ENCODE assay signal across 1 cellular context in the genomic region with DNA sequence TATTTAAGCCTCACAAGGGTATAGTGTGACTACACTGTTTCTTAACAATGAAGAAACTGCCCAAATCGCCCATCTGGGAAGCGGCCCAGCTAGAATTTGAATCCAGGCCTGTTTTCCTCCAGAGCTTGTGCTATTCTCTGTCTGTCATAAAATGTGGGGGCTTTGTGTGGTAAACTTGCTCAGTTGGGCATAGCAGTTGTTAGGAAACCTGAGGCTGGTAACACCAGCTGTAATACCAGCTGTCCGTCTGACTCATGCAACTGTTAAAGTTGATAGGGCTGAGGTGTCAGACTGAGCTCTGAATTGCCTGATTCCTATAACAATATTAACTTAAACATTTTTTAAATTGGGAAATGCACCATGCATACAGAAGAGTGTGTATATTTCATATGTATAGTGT.
TF ChIP-seq lines count a peak whose summit lies in the region.

No MANE protein-coding gene starts in this region.

TF ChIP-seq in GM12878, 131 proteins besides CTCF, POLR2A, EP300 and RAD21:
- TF ChIP-seq, protein P1, sequence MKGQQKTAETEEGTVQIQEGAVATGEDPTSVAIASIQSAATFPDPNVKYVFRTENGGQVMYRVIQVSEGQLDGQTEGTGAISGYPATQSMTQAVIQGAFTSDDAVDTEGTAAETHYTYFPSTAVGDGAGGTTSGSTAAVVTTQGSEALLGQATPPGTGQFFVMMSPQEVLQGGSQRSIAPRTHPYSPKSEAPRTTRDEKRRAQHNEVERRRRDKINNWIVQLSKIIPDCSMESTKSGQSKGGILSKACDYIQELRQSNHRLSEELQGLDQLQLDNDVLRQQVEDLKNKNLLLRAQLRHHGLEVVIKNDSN (IDR thresholded peaks at IDR 0.05; ENCODE audit: borderline replicate concordance, extremely low read length, insufficient read depth, low read depth, low read length), result no peak
- TF ChIP-seq, protein P2, sequence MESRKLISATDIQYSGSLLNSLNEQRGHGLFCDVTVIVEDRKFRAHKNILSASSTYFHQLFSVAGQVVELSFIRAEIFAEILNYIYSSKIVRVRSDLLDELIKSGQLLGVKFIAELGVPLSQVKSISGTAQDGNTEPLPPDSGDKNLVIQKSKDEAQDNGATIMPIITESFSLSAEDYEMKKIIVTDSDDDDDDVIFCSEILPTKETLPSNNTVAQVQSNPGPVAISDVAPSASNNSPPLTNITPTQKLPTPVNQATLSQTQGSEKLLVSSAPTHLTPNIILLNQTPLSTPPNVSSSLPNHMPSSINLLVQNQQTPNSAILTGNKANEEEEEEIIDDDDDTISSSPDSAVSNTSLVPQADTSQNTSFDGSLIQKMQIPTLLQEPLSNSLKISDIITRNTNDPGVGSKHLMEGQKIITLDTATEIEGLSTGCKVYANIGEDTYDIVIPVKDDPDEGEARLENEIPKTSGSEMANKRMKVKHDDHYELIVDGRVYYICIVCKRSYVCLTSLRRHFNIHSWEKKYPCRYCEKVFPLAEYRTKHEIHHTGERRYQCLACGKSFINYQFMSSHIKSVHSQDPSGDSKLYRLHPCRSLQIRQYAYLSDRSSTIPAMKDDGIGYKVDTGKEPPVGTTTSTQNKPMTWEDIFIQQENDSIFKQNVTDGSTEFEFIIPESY (IDR thresholded peaks at IDR 0.05), result no peak
- TF ChIP-seq, protein P3, sequence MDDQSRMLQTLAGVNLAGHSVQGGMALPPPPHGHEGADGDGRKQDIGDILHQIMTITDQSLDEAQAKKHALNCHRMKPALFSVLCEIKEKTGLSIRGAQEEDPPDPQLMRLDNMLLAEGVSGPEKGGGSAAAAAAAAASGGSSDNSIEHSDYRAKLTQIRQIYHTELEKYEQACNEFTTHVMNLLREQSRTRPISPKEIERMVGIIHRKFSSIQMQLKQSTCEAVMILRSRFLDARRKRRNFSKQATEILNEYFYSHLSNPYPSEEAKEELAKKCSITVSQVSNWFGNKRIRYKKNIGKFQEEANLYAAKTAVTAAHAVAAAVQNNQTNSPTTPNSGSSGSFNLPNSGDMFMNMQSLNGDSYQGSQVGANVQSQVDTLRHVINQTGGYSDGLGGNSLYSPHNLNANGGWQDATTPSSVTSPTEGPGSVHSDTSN (IDR thresholded peaks at IDR 0.05; ENCODE audit: insufficient replicate concordance, low read depth, low read length), result no peak
- TF ChIP-seq, protein P4, sequence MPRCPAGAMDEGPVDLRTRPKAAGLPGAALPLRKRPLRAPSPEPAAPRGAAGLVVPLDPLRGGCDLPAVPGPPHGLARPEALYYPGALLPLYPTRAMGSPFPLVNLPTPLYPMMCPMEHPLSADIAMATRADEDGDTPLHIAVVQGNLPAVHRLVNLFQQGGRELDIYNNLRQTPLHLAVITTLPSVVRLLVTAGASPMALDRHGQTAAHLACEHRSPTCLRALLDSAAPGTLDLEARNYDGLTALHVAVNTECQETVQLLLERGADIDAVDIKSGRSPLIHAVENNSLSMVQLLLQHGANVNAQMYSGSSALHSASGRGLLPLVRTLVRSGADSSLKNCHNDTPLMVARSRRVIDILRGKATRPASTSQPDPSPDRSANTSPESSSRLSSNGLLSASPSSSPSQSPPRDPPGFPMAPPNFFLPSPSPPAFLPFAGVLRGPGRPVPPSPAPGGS (IDR thresholded peaks at IDR 0.05; ENCODE audit: borderline replicate concordance, insufficient read depth, low read depth, low read length, poor library complexity, severe bottlenecking), result no peak
- TF ChIP-seq NBN (IDR thresholded peaks at IDR 0.05) (no peak), TBL1XR1 (IDR thresholded peaks at IDR 0.05; ENCODE audit: low read depth, low read length) (no peak), CBFB (IDR thresholded peaks at IDR 0.05; ENCODE audit: low read depth) (no peak), RAD51 (IDR thresholded peaks at IDR 0.05) (no peak), ASH2L (IDR thresholded peaks at IDR 0.05; ENCODE audit: borderline replicate concordance, low read depth) (no peak), EZH2 (IDR thresholded peaks at IDR 0.05; ENCODE audit: borderline replicate concordance, control insufficient read depth, low read depth, low read length) (no peak), SUPT20H (IDR thresholded peaks at IDR 0.05; ENCODE audit: borderline replicate concordance, control insufficient read depth, low read depth, low read length) (no peak), POU2F2 (IDR thresholded peaks at IDR 0.05; ENCODE audit: borderline replicate concordance, low read depth, low read length) (no peak), TARDBP (IDR thresholded peaks at IDR 0.05; ENCODE audit: borderline replicate concordance) (no peak), IKZF2 (IDR thresholded peaks at IDR 0.05) (no peak), RBBP5 (conservative IDR thresholded peaks at IDR 0.05) (no peak)
- TF ChIP-seq, protein P5, sequence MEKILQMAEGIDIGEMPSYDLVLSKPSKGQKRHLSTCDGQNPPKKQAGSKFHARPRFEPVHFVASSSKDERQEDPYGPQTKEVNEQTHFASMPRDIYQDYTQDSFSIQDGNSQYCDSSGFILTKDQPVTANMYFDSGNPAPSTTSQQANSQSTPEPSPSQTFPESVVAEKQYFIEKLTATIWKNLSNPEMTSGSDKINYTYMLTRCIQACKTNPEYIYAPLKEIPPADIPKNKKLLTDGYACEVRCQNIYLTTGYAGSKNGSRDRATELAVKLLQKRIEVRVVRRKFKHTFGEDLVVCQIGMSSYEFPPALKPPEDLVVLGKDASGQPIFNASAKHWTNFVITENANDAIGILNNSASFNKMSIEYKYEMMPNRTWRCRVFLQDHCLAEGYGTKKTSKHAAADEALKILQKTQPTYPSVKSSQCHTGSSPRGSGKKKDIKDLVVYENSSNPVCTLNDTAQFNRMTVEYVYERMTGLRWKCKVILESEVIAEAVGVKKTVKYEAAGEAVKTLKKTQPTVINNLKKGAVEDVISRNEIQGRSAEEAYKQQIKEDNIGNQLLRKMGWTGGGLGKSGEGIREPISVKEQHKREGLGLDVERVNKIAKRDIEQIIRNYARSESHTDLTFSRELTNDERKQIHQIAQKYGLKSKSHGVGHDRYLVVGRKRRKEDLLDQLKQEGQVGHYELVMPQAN (conservative IDR thresholded peaks at IDR 0.05), result no peak
- TF ChIP-seq, protein P6, sequence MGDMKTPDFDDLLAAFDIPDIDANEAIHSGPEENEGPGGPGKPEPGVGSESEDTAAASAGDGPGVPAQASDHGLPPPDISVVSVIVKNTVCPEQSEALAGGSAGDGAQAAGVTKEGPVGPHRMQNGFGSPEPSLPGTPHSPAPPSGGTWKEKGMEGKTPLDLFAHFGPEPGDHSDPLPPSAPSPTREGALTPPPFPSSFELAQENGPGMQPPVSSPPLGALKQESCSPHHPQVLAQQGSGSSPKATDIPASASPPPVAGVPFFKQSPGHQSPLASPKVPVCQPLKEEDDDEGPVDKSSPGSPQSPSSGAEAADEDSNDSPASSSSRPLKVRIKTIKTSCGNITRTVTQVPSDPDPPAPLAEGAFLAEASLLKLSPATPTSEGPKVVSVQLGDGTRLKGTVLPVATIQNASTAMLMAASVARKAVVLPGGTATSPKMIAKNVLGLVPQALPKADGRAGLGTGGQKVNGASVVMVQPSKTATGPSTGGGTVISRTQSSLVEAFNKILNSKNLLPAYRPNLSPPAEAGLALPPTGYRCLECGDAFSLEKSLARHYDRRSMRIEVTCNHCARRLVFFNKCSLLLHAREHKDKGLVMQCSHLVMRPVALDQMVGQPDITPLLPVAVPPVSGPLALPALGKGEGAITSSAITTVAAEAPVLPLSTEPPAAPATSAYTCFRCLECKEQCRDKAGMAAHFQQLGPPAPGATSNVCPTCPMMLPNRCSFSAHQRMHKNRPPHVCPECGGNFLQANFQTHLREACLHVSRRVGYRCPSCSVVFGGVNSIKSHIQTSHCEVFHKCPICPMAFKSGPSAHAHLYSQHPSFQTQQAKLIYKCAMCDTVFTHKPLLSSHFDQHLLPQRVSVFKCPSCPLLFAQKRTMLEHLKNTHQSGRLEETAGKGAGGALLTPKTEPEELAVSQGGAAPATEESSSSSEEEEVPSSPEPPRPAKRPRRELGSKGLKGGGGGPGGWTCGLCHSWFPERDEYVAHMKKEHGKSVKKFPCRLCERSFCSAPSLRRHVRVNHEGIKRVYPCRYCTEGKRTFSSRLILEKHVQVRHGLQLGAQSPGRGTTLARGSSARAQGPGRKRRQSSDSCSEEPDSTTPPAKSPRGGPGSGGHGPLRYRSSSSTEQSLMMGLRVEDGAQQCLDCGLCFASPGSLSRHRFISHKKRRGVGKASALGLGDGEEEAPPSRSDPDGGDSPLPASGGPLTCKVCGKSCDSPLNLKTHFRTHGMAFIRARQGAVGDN (IDR thresholded peaks at IDR 0.05), result no peak
TF ChIP-seq in GM12878: peak in this region for 0.
